Comparison of ENCODE assay signal across 10 cellular contexts in genomic region chr9:137435980-137436760, GRCh38. TPM values are rescaled to one million over a fixed set of nuclear protein-coding genes. Genes with fewer than 3 reads are reported as not detected.
DNase-seq lines count a peak whose midpoint lies in the region; ATAC-seq and TF ChIP-seq lines count a peak whose summit lies in the region.
"Had no signal": no experiment of that assay in that cellular context is flagged by ENCODE, and none has a peak within 500 bp of the region (broad histone marks: within the 10 kb centered on the region; RNA-seq: fewer than 3 reads in every experiment).

No MANE protein-coding gene starts in this region.

- peak; percentile 7 for DNase-seq in GOT3 (lab: John Stamatoyannopoulos, UW)
- peak; percentile 42 to 76 for DNase-seq in SW 1271 (lab: John Stamatoyannopoulos, UW)
- DNase-seq in cardiac septum (ENCODE audit: low spot score): peak; percentile 76
- no peak for DNase-seq in NCI-H2029 (lab: John Stamatoyannopoulos, UW)
- DNase-seq in endothelial cell (ENCODE audit: low spot score): no peak
- no peak for DNase-seq in SKM-1 (lab: John Stamatoyannopoulos, UW; ENCODE audit: unreplicated experiment)
- DNase-seq: retina had no signal

- H3K36me3 Mint-ChIP-seq in endothelial cell (ENCODE audit: low read depth, unreplicated experiment): no peaks in the 10 kb centered on the region

- H3K27ac Mint-ChIP-seq in endothelial cell (ENCODE audit: unreplicated experiment): no peak overlapping the region

- no peak for TF ChIP-seq CTCF in endothelial cell (IDR thresholded peaks at IDR 0.05; ENCODE audit: unreplicated experiment)

- peak overlapping the region in 2 of 3 donors; percentile 14 to 25 for H3K9ac ChIP-seq in skeletal muscle tissue (ENCODE audit: low read depth in 1 of 3, low read length in 3 of 3)

- no peak overlapping the region for H3K4me3 ChIP-seq in skeletal muscle tissue (ENCODE audit: low read length in 3 of 3)

- peaks cover 0 to 32% (median 10%) of the 10 kb centered on the region in 3 donors for H3K4me1 ChIP-seq in skeletal muscle tissue (ENCODE audit: control insufficient read depth in 3 of 3, insufficient read depth in 3 of 3, low read length in 3 of 3)

- no peaks in the 10 kb centered on the region for H3K9me3 ChIP-seq in skeletal muscle tissue (ENCODE audit: control insufficient read depth in 3 of 3, low read length in 3 of 3)

- no peaks in the 10 kb centered on the region for H3K9me3 Mint-ChIP-seq in endothelial cell (ENCODE audit: unreplicated experiment)
- H3K9me3 Mint-ChIP-seq: central memory CD8-positive, alpha-beta T cell had no signal

- H3K36me3 ChIP-seq in skeletal muscle tissue (ENCODE audit: control insufficient read depth in 3 of 3, insufficient read depth in 3 of 3, low read length in 3 of 3): no peaks in the 10 kb centered on the region

- no peaks in the 10 kb centered on the region for H3K27me3 Mint-ChIP-seq in endothelial cell (ENCODE audit: unreplicated experiment)
- H3K27me3 Mint-ChIP-seq: central memory CD8-positive, alpha-beta T cell had no signal

- H3K4me3 Mint-ChIP-seq in endothelial cell (ENCODE audit: unreplicated experiment): no peak overlapping the region
- H3K4me3 Mint-ChIP-seq: central memory CD8-positive, alpha-beta T cell had no signal

- intact Hi-C loops in cardiac septum (cut with DNase I): no loop called here

- H3K4me1 Mint-ChIP-seq in endothelial cell (ENCODE audit: unreplicated experiment): no peaks in the 10 kb centered on the region
- H3K4me1 Mint-ChIP-seq: central memory CD8-positive, alpha-beta T cell had no signal

- peaks cover 22 to 39% (median 32%) of the 10 kb centered on the region in 3 donors for H3K27me3 ChIP-seq in skeletal muscle tissue (ENCODE audit: control insufficient read depth in 3 of 3, insufficient read depth in 3 of 3, low read length in 3 of 3)

- ATAC-seq in HG03342 (IDR thresholded peaks at IDR 0.05; ENCODE audit: unreplicated experiment): no peak

- no peak overlapping the region for H3K27ac ChIP-seq in skeletal muscle tissue (ENCODE audit: low read depth, low read length)

RNA-seq across cellular contexts. Expression of gene ENTPD8, which starts 5.0 kb away (rescaled TPM):
- total RNA-seq in cardiac septum: not detected
- total RNA-seq in skeletal muscle tissue: not detected
- 0.21 TPM for total RNA-seq in endothelial cell (ENCODE audit: unreplicated experiment)

RNA-seq across cellular contexts. Expression of gene NOXA1, which starts 13.0 kb away (rescaled TPM):
- total RNA-seq in cardiac septum (3.3 TPM), skeletal muscle tissue (0.52 TPM), endothelial cell (ENCODE audit: unreplicated experiment) (0.36 TPM)

RNA-seq across cellular contexts. Expression of gene EXD3, which starts 13.2 kb away (rescaled TPM):
- total RNA-seq in cardiac septum (11.3 TPM), skeletal muscle tissue (8.4 TPM), endothelial cell (ENCODE audit: unreplicated experiment) (19.9 TPM)

RNA-seq across cellular contexts. Expression of gene NSMF, which starts 23.0 kb away (rescaled TPM):
- total RNA-seq in cardiac septum: 12.2 TPM
- 4.2 TPM for total RNA-seq in skeletal muscle tissue
- total RNA-seq in endothelial cell (ENCODE audit: unreplicated experiment): 43.0 TPM

Comparison
In these comparisons a context has a peak if more than half of its experiments do, and no peak if none do; other contexts are left out.
1. DNase-seq: peak in GOT3 (single experiment), SW 1271 (2 of 2) and cardiac septum (single experiment); none in NCI-H2029 (single experiment), endothelial cell (single experiment) and SKM-1 (single experiment).